In the genomic region with DNA sequence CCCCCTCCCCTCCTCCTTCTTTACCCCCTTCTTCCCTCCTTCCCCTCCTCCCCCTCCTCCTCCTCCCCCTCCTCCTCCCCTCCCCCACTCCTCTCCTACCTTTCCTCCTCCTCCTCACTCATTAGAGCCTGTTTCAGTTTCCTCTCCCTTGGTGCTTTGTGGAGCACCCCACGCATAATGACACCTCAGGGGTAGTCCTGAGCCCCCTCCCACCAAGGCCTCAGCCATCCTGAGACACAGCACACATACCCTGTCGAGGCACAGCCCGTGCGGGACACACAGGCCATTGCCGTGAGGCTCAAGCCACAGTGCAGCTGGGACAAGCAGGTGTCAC, we compare ENCODE assay signal across 2 cellular contexts.
TF ChIP-seq lines count a peak whose summit lies in the region.

No MANE protein-coding gene starts in this region.

TF ChIP-seq in WTC11, 78 proteins besides CTCF, POLR2A, EP300 and RAD21:
- TF ChIP-seq ZNF263 (CRISPR knock-in tag; IDR thresholded peaks at IDR 0.05; ENCODE audit: low read depth) (peak; percentile 57; the same call in 1 of the 2 replicates), ZBTB21 (CRISPR knock-in tag; IDR thresholded peaks at IDR 0.05; ENCODE audit: borderline replicate concordance) (no peak), FOXK1 (CRISPR knock-in tag; IDR thresholded peaks at IDR 0.05) (no peak), JAZF1 (CRISPR knock-in tag; IDR thresholded peaks at IDR 0.05) (no peak)
TF ChIP-seq in WTC11: peak in this region for 1.

TF ChIP-seq in H1, 55 proteins besides CTCF, POLR2A, EP300 and RAD21:
- TF ChIP-seq GABPA (IDR thresholded peaks at IDR 0.05; ENCODE audit: borderline replicate concordance, insufficient read depth, low read length), result no peak
- TF ChIP-seq HDAC6 (IDR thresholded peaks at IDR 0.05; ENCODE audit: low read depth, low read length), result no peak
- TF ChIP-seq TEAD4 (IDR thresholded peaks at IDR 0.05; ENCODE audit: low read depth, low read length), result no peak
- TF ChIP-seq CHD1 (IDR thresholded peaks at IDR 0.05; ENCODE audit: low read depth, low read length), result no peak
- no peak for TF ChIP-seq ZNF274 (IDR thresholded peaks at IDR 0.05; ENCODE audit: borderline replicate concordance, extremely low read depth, low read length)
- no peak for TF ChIP-seq SRF (IDR thresholded peaks at IDR 0.05; ENCODE audit: low read depth, low read length)
- TF ChIP-seq SIX5 (IDR thresholded peaks at IDR 0.05; ENCODE audit: low read depth, low read length), result no peak
- TF ChIP-seq HDAC2 (IDR thresholded peaks at IDR 0.05; ENCODE audit: borderline replicate concordance in 1 of 2, low read depth in 2 of 2, low read length in 2 of 2), result no peak
- TF ChIP-seq BCL11A (IDR thresholded peaks at IDR 0.05; ENCODE audit: low read depth in 2 of 2, low read length in 2 of 2), result no peak
- no peak for TF ChIP-seq CHD7 (IDR thresholded peaks at IDR 0.05; ENCODE audit: insufficient replicate concordance, low read length)
- no peak for TF ChIP-seq CREB1 (IDR thresholded peaks at IDR 0.05)
- TF ChIP-seq POU5F1 (IDR thresholded peaks at IDR 0.05; ENCODE audit: low read depth, low read length), result no peak
- TF ChIP-seq, protein P1, sequence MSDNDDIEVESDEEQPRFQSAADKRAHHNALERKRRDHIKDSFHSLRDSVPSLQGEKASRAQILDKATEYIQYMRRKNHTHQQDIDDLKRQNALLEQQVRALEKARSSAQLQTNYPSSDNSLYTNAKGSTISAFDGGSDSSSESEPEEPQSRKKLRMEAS (IDR thresholded peaks at IDR 0.05), result no peak
